ENCODE assay signal across 8 cellular contexts in genomic region chr20:63893999-63894357, GRCh38. TPM values are rescaled to one million over a fixed set of nuclear protein-coding genes. Genes with fewer than 3 reads are reported as not detected.
DNase-seq lines count a peak whose midpoint lies in the region; ATAC-seq and TF ChIP-seq lines count a peak whose summit lies in the region.
"Had no signal": no experiment of that assay in that cellular context is flagged by ENCODE, and none has a peak within 500 bp of the region (broad histone marks: within the 10 kb centered on the region; RNA-seq: fewer than 3 reads in every experiment).

No MANE protein-coding gene starts in this region.

- intact Hi-C loops in spleen (cut with DNase I; ENCODE audit: low total_unique reads): no loop called here

- TF ChIP-seq CTCF in spleen (IDR thresholded peaks at IDR 0.05 in 8 of 11, conservative IDR thresholded peaks at IDR 0.05 in 3 of 11): no peak

- H3K27ac Mint-ChIP-seq in activated T-helper 17 cell treated with anti-CD3 and anti-CD28 coated beads, Interleukin-2, amount 50 U/mL, for 72 hours: peak overlapping the region; percentile 83

- H3K4me3 ChIP-seq in HUES6 (ENCODE audit: low read depth, low read length): peak overlapping the region; percentile 77
- H3K4me3 ChIP-seq in iPS-11a (ENCODE audit: low read depth, low read length): peak overlapping the region; percentile 65
- H3K4me3 ChIP-seq in spleen: peak overlapping the region in 4 of 8 donors; percentile 50 to 87 (median 61)

- WGBS in spleen, 5 donors: 33 to 43% (median 40%) methylated on average over 6 of the region's 6 CpGs

- H3K27ac ChIP-seq in HUES6 (ENCODE audit: low read depth, low read length): no peak overlapping the region
- peak overlapping the region in 7 of 8 donors; percentile 54 to 97 (median 91) for H3K27ac ChIP-seq in spleen

- H3K4me3 Mint-ChIP-seq in activated T-helper 17 cell treated with anti-CD3 and anti-CD28 coated beads, Interleukin-2, amount 50 U/mL, for 72 hours: peak overlapping the region; percentile 72

- H3K9ac ChIP-seq in HUES6 (ENCODE audit: low read length): peak overlapping the region; percentile 37

- H3K36me3 ChIP-seq in HUES6 (ENCODE audit: control insufficient read depth, insufficient read depth, low read length) (peaks cover 34% of the 10 kb centered on the region), spleen (peaks cover 0 to 66% (median 27%) of the 10 kb centered on the region in 6 donors)

- H3K27me3 ChIP-seq in HUES6 (ENCODE audit: control insufficient read depth, insufficient read depth, low read length) (no peaks in the 10 kb centered on the region), spleen (replicated peaks in 1 of 7) (no peaks in the 10 kb centered on the region)

- peaks cover 14% of the 10 kb centered on the region for H3K4me1 ChIP-seq in HUES6 (ENCODE audit: control insufficient read depth, insufficient read depth, low read length)
- peaks cover 17 to 68% (median 41%) of the 10 kb centered on the region in 6 donors for H3K4me1 ChIP-seq in spleen

- ATAC-seq in activated T-helper 17 cell treated with anti-CD3 and anti-CD28 coated beads, Interleukin-2, amount 50 U/mL, for 72 hours (replicated peaks): no peak

- peaks cover 23% of the 10 kb centered on the region for H3K4me1 Mint-ChIP-seq in activated T-helper 17 cell treated with anti-CD3 and anti-CD28 coated beads, Interleukin-2, amount 50 U/mL, for 72 hours

- DNase-seq in spleen: no peak
- DNase-seq in stimulated activated CD4-positive, alpha-beta T cell treated with anti-CD3 and anti-CD28 coated beads, Interleukin-4, amount 100 ng/mL, for 24 hours: no peak
- no peak for DNase-seq in amniotic stem cell (lab: John Stamatoyannopoulos, UW)
- no peak for DNase-seq in iPS-NIHi7 (ENCODE audit: extremely low spot score)

- TF ChIP-seq POLR2A in spleen (IDR thresholded peaks at IDR 0.05): no peak

- peaks cover 64% of the 10 kb centered on the region for H3K36me3 Mint-ChIP-seq in activated T-helper 17 cell treated with anti-CD3 and anti-CD28 coated beads, Interleukin-2, amount 50 U/mL, for 72 hours (ENCODE audit: low read depth)

- H3K27me3 Mint-ChIP-seq in activated T-helper 17 cell treated with anti-CD3 and anti-CD28 coated beads, Interleukin-2, amount 50 U/mL, for 72 hours: no peaks in the 10 kb centered on the region

- H3K9me3 ChIP-seq in HUES6 (ENCODE audit: control insufficient read depth, insufficient read depth, low read depth, low read length): no peaks in the 10 kb centered on the region
- H3K9me3 ChIP-seq in spleen: no peaks in the 10 kb centered on the region

- H3K9me3 Mint-ChIP-seq in activated T-helper 17 cell treated with anti-CD3 and anti-CD28 coated beads, Interleukin-2, amount 50 U/mL, for 72 hours: no peaks in the 10 kb centered on the region

RNA-seq across cellular contexts. Expression of gene DNAJC5, which starts 0.9 kb away (rescaled TPM):
- 10 to 100 TPM; 46.8 to 53.4 TPM for total RNA-seq in activated T-helper 17 cell treated with anti-CD3 and anti-CD28 coated beads, Interleukin-2, amount 50 U/mL, for 72 hours
- 10 to 100 TPM; 47.5 to 83.1 (median 65.4) TPM for total RNA-seq in spleen
- polyA plus RNA-seq in spleen: 10 to 100 TPM; 12.7 to 32.3 (median 15.2) TPM

RNA-seq across cellular contexts. Expression of gene TPD52L2, which starts 28.9 kb away (rescaled TPM):
- 10 to 100 TPM; 54.8 to 92.9 TPM for total RNA-seq in activated T-helper 17 cell treated with anti-CD3 and anti-CD28 coated beads, Interleukin-2, amount 50 U/mL, for 72 hours
- 100 to 1,000 TPM in 1 of 7 donors, 10 to 100 TPM in 6; 66.3 to 102 (median 92.1) TPM for total RNA-seq in spleen
- polyA plus RNA-seq in spleen: 10 to 100 TPM; 60.2 to 94.6 (median 63.5) TPM

RNA-seq across cellular contexts. Expression of gene ABHD16B, which starts 32.7 kb away (rescaled TPM):
- total RNA-seq in activated T-helper 17 cell treated with anti-CD3 and anti-CD28 coated beads, Interleukin-2, amount 50 U/mL, for 72 hours: under 1 TPM in 1 of 2 donors, not detected in 1; 0.19 TPM
- not detected for total RNA-seq in spleen
- under 1 TPM; 0.49 to 0.86 (median 0.57) TPM for polyA plus RNA-seq in spleen
- total RNA-seq: dermis microvascular lymphatic vessel endothelial cell had no signal
